In genomic region chr18:3590096-3590655, GRCh38 we compare ENCODE assay signal across 19 cellular contexts.
DNase-seq lines count a peak whose midpoint lies in the region; ATAC-seq and TF ChIP-seq lines count a peak whose summit lies in the region.
"Had no signal": no experiment of that assay in that cellular context is flagged by ENCODE, and none has a peak within 500 bp of the region (broad histone marks: within the 10 kb centered on the region; RNA-seq: fewer than 3 reads in every experiment).

No MANE protein-coding gene starts in this region.

- no peak overlapping the region for H3K23ac ChIP-seq in trophoblast cell (ENCODE audit: low read length)

- ATAC-seq in HCT116 = no peak

- H3K36me3 ChIP-seq in HCT116 (ENCODE audit: control insufficient read depth in 1 of 2, insufficient read depth in 2 of 2, low read length in 2 of 2) (no peaks in the 10 kb centered on the region), esophagus (ENCODE audit: control insufficient read depth in 2 of 2, insufficient read depth in 2 of 2, low read length in 1 of 2) (no peaks in the 10 kb centered on the region), trophoblast cell (ENCODE audit: control insufficient read depth in 1 of 2, insufficient read depth in 2 of 2, low read length in 2 of 2) (no peaks in the 10 kb centered on the region)
- H3K36me3 ChIP-seq: BE2C, MG63 had no signal

- RAD21 ChIA-PET in HCT116 (lab: Charles Lee; ENCODE audit: low non-redundant PET in 1 of 2, low total read pairs in 2 of 2, uncharacterized antibody in 2 of 2, unreplicated experiment in 2 of 2) = no interaction called here

- H3K4me3 ChIP-seq in HCT116 (replicated peaks in 1 of 2; ENCODE audit: low read depth in 1 of 2, low read length in 2 of 2) (no peak overlapping the region), esophagus (ENCODE audit: low read depth in 1 of 2, low read length in 2 of 2) (no peak overlapping the region), trophoblast cell (ENCODE audit: low read depth, low read length) (no peak overlapping the region)
- H3K4me3 ChIP-seq: MG63 had no signal

- H3K4me2 ChIP-seq in HCT116 (ENCODE audit: low read length) = peak overlapping the region; percentile 28; the same call in 1 of the 2 replicates
- H3K4me2 ChIP-seq in trophoblast cell (ENCODE audit: low read length) = no peak overlapping the region

- H3K18ac ChIP-seq in trophoblast cell (ENCODE audit: low read length) = no peak overlapping the region

- H2AFZ ChIP-seq in HCT116 (ENCODE audit: low read depth, low read length, poor library complexity, severe bottlenecking) (peak overlapping the region; percentile 48), trophoblast cell (ENCODE audit: insufficient read depth, low read length, poor library complexity) (no peak overlapping the region)

- no peak for TF ChIP-seq POLR2A in HCT116 (IDR thresholded peaks at IDR 0.05; ENCODE audit: borderline replicate concordance, extremely low read depth, insufficient read depth, insufficient read length)

- H3K4ac ChIP-seq in trophoblast cell (ENCODE audit: low read depth, low read length) = no peak overlapping the region

- H3K27me3 ChIP-seq in HCT116 (ENCODE audit: insufficient read depth, low read length) = no peaks in the 10 kb centered on the region
- H3K27me3 ChIP-seq in esophagus (ENCODE audit: control insufficient read depth in 1 of 2, insufficient read depth in 2 of 2, low read length in 2 of 2) = no peaks in the 10 kb centered on the region
- H3K27me3 ChIP-seq in trophoblast cell (ENCODE audit: insufficient read depth, low read length) = no peaks in the 10 kb centered on the region
- H3K27me3 ChIP-seq: BE2C, MG63 had no signal

- no peak overlapping the region for H4K8ac ChIP-seq in trophoblast cell (ENCODE audit: low read depth, low read length)

- DNase-seq in HCT116 (ENCODE audit: low read depth, low spot score) (no peak), RWPE1 (ENCODE audit: low spot score) (no peak), trophoblast cell (peak; percentile 63 to 90), NCI-H1930 (lab: John Stamatoyannopoulos, UW) (no peak), NCI-H69 (lab: John Stamatoyannopoulos, UW) (no peak), NCI-H526 treated with DMSO at 0.1 percent for 48 hours (lab: John Stamatoyannopoulos, UW) (no peak)
- DNase-seq in activated CD4-positive, alpha-beta T cell treated with anti-CD3 and anti-CD28 coated beads, Interleukin-2, amount 50 U/mL, for 4 hours = no peak
- DNase-seq: BE2C, DMS53, GDM1, MG63, NCI-H1417, NCI-H1694 treated with DMSO at 0.1 percent for 48 hours, NCI-H2107, NCI-H446 treated with DMSO at 0.1 percent for 48 hours, NCI-H748 treated with DMSO at 0.1 percent for 48 hours, OCI-M1, Right ventricle myocardium superior had no signal

- H3K9me3 ChIP-seq in HCT116 (ENCODE audit: control insufficient read depth in 1 of 2, insufficient read depth in 1 of 2, low read depth in 1 of 2, low read length in 2 of 2) = no peaks in the 10 kb centered on the region
- no peaks in the 10 kb centered on the region for H3K9me3 ChIP-seq in esophagus (ENCODE audit: control insufficient read depth in 2 of 2, insufficient read depth in 1 of 2, low read depth in 1 of 2, low read length in 1 of 2)
- H3K9me3 ChIP-seq in trophoblast cell (ENCODE audit: insufficient read depth, low read depth, low read length) = no peaks in the 10 kb centered on the region
- H3K9me3 ChIP-seq: BE2C, MG63 had no signal

- peak overlapping the region; percentile 30 for H2BK12ac ChIP-seq in trophoblast cell (ENCODE audit: low read length)

- H3K14ac ChIP-seq in trophoblast cell (ENCODE audit: low read length) = no peak overlapping the region

- no peak overlapping the region for H2AK5ac ChIP-seq in trophoblast cell (ENCODE audit: low read length)

- H3K79me1 ChIP-seq in trophoblast cell (ENCODE audit: low read length) = peaks cover 37% of the 10 kb centered on the region

- peaks cover 9% of the 10 kb centered on the region for H3K79me2 ChIP-seq in HCT116 (ENCODE audit: insufficient read depth, low read length)
- peaks cover 12% of the 10 kb centered on the region for H3K79me2 ChIP-seq in trophoblast cell (ENCODE audit: control insufficient read depth, insufficient read depth, low read length, poor library complexity)

- 58 to 65% methylated on average over 8 of the region's 8 CpGs for WGBS in esophagus, 2 donors
- WGBS in trophoblast cell (ENCODE audit: extremely low coverage, insufficient coverage, insufficient read length) = no CpG with 5 or more reads among the region's 8 CpGs

- H2BK120ac ChIP-seq in trophoblast cell (ENCODE audit: insufficient read depth, low read length, poor library complexity) = no peak overlapping the region

- H3K27ac ChIP-seq in HCT116 (ENCODE audit: low read depth, low read length) (no peak overlapping the region), RWPE1 (peak overlapping the region; percentile 46), esophagus (ENCODE audit: low read depth in 2 of 2, low read length in 1 of 2) (peak overlapping the region; percentile 27 to 34), trophoblast cell (ENCODE audit: low read depth, low read length) (no peak overlapping the region)

- no peak for TF ChIP-seq RAD21 in HCT116 (IDR thresholded peaks at IDR 0.05; ENCODE audit: low read depth)

- no peaks in the 10 kb centered on the region for H3K9me2 ChIP-seq in HCT116 (ENCODE audit: insufficient read depth)

- no peak overlapping the region for H4K12ac ChIP-seq in trophoblast cell (ENCODE audit: low read depth, low read length)

- H3K4me1 ChIP-seq in HCT116 (ENCODE audit: control insufficient read depth in 1 of 2, insufficient read depth in 2 of 2, low read length in 2 of 2) = peaks cover 53 to 72% of the 10 kb centered on the region in 2 experiments
- H3K4me1 ChIP-seq in esophagus (ENCODE audit: control insufficient read depth in 2 of 2, insufficient read depth in 2 of 2, low read length in 1 of 2) = peaks cover 2 to 10% of the 10 kb centered on the region in 2 donors
- H3K4me1 ChIP-seq in trophoblast cell (ENCODE audit: control insufficient read depth in 1 of 2, insufficient read depth in 2 of 2, low read length in 2 of 2) = peaks cover 17 to 36% of the 10 kb centered on the region in 2 experiments
- H3K4me1 ChIP-seq: BE2C had no signal

- no TSS peak for BruUV-seq in HCT116 (replicated peaks; lab: Mats Ljungman, UMichigan)

- H3K9ac ChIP-seq in HCT116 (ENCODE audit: low read length) = peak overlapping the region; percentile 23; the same call in 1 of the 2 replicates
- no peak overlapping the region for H3K9ac ChIP-seq in trophoblast cell (ENCODE audit: low read length)

- H4K20me1 ChIP-seq in HCT116 (ENCODE audit: insufficient read depth) = no peaks in the 10 kb centered on the region

- peak overlapping the region; percentile 43 for H4K91ac ChIP-seq in trophoblast cell (ENCODE audit: low read depth, low read length)

- POLR2A ChIA-PET in HCT116 (lab: Charles Lee) (interaction anchor here (1.5 kb wide), 1 partner anchor 20 kb away, joined by 3 read pairs; no protein-coding TSS in a partner anchor), RWPE1 (lab: Yijun Ruan, JAX; ENCODE audit: low non-redundant PET) (no interaction called here)

- H2BK5ac ChIP-seq in trophoblast cell (ENCODE audit: low read depth, low read length, poor library complexity) = no peak overlapping the region

- TF ChIP-seq CTCF in HCT116 (IDR thresholded peaks at IDR 0.05 in 2 of 3, conservative IDR thresholded peaks at IDR 0.05 in 1 of 3; ENCODE audit: borderline replicate concordance in 1 of 3, insufficient read depth in 1 of 3, low read depth in 2 of 3, low read length in 2 of 3) = no peak
- no peak for TF ChIP-seq CTCF in RWPE1 (conservative IDR thresholded peaks at IDR 0.05; ENCODE audit: low read depth)

- intact Hi-C loops in HCT116 (cut with micrococcal nuclease) = loop anchor here (5.0 kb wide), 1 partner anchor 328 kb away; the partner anchor contains the start of gene MYL12B

- CTCF ChIA-PET in HCT116 (lab: Charles Lee) = no interaction called here
- CTCF ChIA-PET in RWPE1 (lab: Yijun Ruan, JAX) = interaction anchor here (1.0 to 1.4 kb wide), 2 partner anchors 76 to 136 kb away, joined by 4 read pairs; no protein-coding TSS in a partner anchor

TF ChIP-seq in HCT116, 20 proteins besides CTCF, POLR2A, EP300 and RAD21:
- no peak for TF ChIP-seq EZH2phosphoT487 (IDR thresholded peaks at IDR 0.05; ENCODE audit: borderline replicate concordance)
- no peak for TF ChIP-seq SIN3A (IDR thresholded peaks at IDR 0.05; ENCODE audit: low read depth)
- no peak for TF ChIP-seq SRF (IDR thresholded peaks at IDR 0.05; ENCODE audit: low read depth)
- no peak for TF ChIP-seq ELF1 (IDR thresholded peaks at IDR 0.05; ENCODE audit: borderline replicate concordance, low read depth)
- TF ChIP-seq, protein P1, sequence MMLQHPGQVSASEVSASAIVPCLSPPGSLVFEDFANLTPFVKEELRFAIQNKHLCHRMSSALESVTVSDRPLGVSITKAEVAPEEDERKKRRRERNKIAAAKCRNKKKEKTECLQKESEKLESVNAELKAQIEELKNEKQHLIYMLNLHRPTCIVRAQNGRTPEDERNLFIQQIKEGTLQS (IDR thresholded peaks at IDR 0.05) = no peak
- no peak for TF ChIP-seq YY1 (IDR thresholded peaks at IDR 0.05; ENCODE audit: extremely low read depth, insufficient replicate concordance, low read depth, low read length)
- TF ChIP-seq, protein P2, sequence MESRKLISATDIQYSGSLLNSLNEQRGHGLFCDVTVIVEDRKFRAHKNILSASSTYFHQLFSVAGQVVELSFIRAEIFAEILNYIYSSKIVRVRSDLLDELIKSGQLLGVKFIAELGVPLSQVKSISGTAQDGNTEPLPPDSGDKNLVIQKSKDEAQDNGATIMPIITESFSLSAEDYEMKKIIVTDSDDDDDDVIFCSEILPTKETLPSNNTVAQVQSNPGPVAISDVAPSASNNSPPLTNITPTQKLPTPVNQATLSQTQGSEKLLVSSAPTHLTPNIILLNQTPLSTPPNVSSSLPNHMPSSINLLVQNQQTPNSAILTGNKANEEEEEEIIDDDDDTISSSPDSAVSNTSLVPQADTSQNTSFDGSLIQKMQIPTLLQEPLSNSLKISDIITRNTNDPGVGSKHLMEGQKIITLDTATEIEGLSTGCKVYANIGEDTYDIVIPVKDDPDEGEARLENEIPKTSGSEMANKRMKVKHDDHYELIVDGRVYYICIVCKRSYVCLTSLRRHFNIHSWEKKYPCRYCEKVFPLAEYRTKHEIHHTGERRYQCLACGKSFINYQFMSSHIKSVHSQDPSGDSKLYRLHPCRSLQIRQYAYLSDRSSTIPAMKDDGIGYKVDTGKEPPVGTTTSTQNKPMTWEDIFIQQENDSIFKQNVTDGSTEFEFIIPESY (IDR thresholded peaks at IDR 0.05; ENCODE audit: extremely low read depth, insufficient replicate concordance, low read length) = no peak
- no peak for TF ChIP-seq SP1 (IDR thresholded peaks at IDR 0.05; ENCODE audit: low read depth)
- TF ChIP-seq TCF7L2 (IDR thresholded peaks at IDR 0.05; ENCODE audit: borderline replicate concordance, extremely low read depth, insufficient read depth, insufficient read length) = no peak
TF ChIP-seq in HCT116: peak in this region for 0.

Comparison
In these comparisons a context has a peak if more than half of its experiments do, and no peak if none do; other contexts are left out.
1. DNase-seq: peak in trophoblast cell (2 of 2); none in HCT116 (single experiment), RWPE1 (single experiment), NCI-H1930 (0 of 2), NCI-H69 (single experiment), activated CD4-positive, alpha-beta T cell treated with anti-CD3 and anti-CD28 coated beads, Interleukin-2, amount 50 U/mL, for 4 hours (0 of 2) and NCI-H526 treated with DMSO at 0.1 percent for 48 hours (single experiment).
2. H3K27ac ChIP-seq: peak in RWPE1 (single experiment) and esophagus (2 of 2); none in HCT116 (single experiment) and trophoblast cell (single experiment).